1 cellular context compared by ENCODE assay signal in genomic region chr10:60989400-60989876, GRCh38.
A peak's percentile ranks its signal among the peaks of the same experiment; 100 is the strongest.
TF ChIP-seq lines count a peak whose summit lies in the region.

No MANE protein-coding gene starts in this region.

TF ChIP-seq in HEK293, 187 proteins besides CTCF, POLR2A, EP300 and RAD21 (continued from another document and continues in another):
- TF ChIP-seq PRDM4 (tag by site-specific recombination; IDR thresholded peaks at IDR 0.05): 0 out of 2 replicates have a peak, but pooled peaks have one; percentile 34
- no peak for TF ChIP-seq ZNF266 (tag by site-specific recombination; IDR thresholded peaks at IDR 0.05; ENCODE audit: low read depth)
- TF ChIP-seq SCRT2 (tag by site-specific recombination; IDR thresholded peaks at IDR 0.05): peak; percentile 92
- TF ChIP-seq GLIS1 (tag by site-specific recombination; IDR thresholded peaks at IDR 0.05): 0 out of 2 replicates have a peak, but pooled peaks have one; percentile 21
- TF ChIP-seq ZNF529 (tag by site-specific recombination; IDR thresholded peaks at IDR 0.05; ENCODE audit: insufficient replicate concordance): no peak
- TF ChIP-seq SCRT1 (tag by site-specific recombination; IDR thresholded peaks at IDR 0.05; ENCODE audit: borderline replicate concordance): peak; percentile 88
- TF ChIP-seq ATF2 (tag by site-specific recombination; IDR thresholded peaks at IDR 0.05; ENCODE audit: low read depth): no peak
- no peak for TF ChIP-seq ZNF423 (tag by site-specific recombination; IDR thresholded peaks at IDR 0.05)
- TF ChIP-seq FEZF1 (tag by site-specific recombination; IDR thresholded peaks at IDR 0.05): peak; percentile 83
- no peak for TF ChIP-seq ZBTB11 (tag by site-specific recombination; conservative IDR thresholded peaks at IDR 0.05; ENCODE audit: low read depth)
- TF ChIP-seq ZNF513 (tag by site-specific recombination; IDR thresholded peaks at IDR 0.05): peak; percentile 31; the same call in 1 of the 2 replicates
- TF ChIP-seq ZNF211 (tag by site-specific recombination; IDR thresholded peaks at IDR 0.05; ENCODE audit: low read depth): no peak
- peak; percentile 74; the same call in 1 of the 2 replicates for TF ChIP-seq ZNF24 (tag by site-specific recombination; IDR thresholded peaks at IDR 0.05)
- peak; percentile 43; the same call in 1 of the 2 replicates for TF ChIP-seq ZBTB21 (tag by site-specific recombination; IDR thresholded peaks at IDR 0.05)
- TF ChIP-seq ZNF623 (tag by site-specific recombination; IDR thresholded peaks at IDR 0.05): no peak
- peak; percentile 84 for TF ChIP-seq KLF8 (tag by site-specific recombination; IDR thresholded peaks at IDR 0.05)
- no peak for TF ChIP-seq ZNF341 (tag by site-specific recombination; IDR thresholded peaks at IDR 0.05; ENCODE audit: low read depth)
- TF ChIP-seq BCL11A (tag by site-specific recombination; IDR thresholded peaks at IDR 0.05; ENCODE audit: low read depth): peak; percentile 56; the same call in 1 of the 2 replicates
- TF ChIP-seq ZNF792 (tag by site-specific recombination; IDR thresholded peaks at IDR 0.05): no peak
- TF ChIP-seq OVOL3 (tag by site-specific recombination; IDR thresholded peaks at IDR 0.05): peak; percentile 77; the same call in 1 of the 2 replicates
- no peak for TF ChIP-seq ZNF560 (tag by site-specific recombination; IDR thresholded peaks at IDR 0.05; ENCODE audit: borderline replicate concordance)
- TF ChIP-seq ZEB2 (tag by site-specific recombination; IDR thresholded peaks at IDR 0.05): peak; percentile 69
- TF ChIP-seq ZNF302 (tag by site-specific recombination; IDR thresholded peaks at IDR 0.05; ENCODE audit: low read depth): no peak
- TF ChIP-seq HOXC10 (CRISPR knock-in tag; IDR thresholded peaks at IDR 0.05): no peak
- no peak for TF ChIP-seq ZNF169 (tag by site-specific recombination; IDR thresholded peaks at IDR 0.05)
- TF ChIP-seq ZNF843 (tag by site-specific recombination; IDR thresholded peaks at IDR 0.05): peak; percentile 95
- peak; percentile 64; the same call in 1 of the 2 replicates for TF ChIP-seq GLI2 (tag by site-specific recombination; IDR thresholded peaks at IDR 0.05; ENCODE audit: borderline replicate concordance, low read depth)
- TF ChIP-seq ZNF138 (tag by site-specific recombination; IDR thresholded peaks at IDR 0.05; ENCODE audit: borderline replicate concordance): no peak
- no peak for TF ChIP-seq ZBTB26 (tag by site-specific recombination; optimal IDR thresholded peaks at IDR 0.05)
- TF ChIP-seq ZBTB10 (tag by site-specific recombination; IDR thresholded peaks at IDR 0.05): no peak
- TF ChIP-seq ZNF654 (tag by site-specific recombination; IDR thresholded peaks at IDR 0.05; ENCODE audit: low read depth): 0 out of 2 replicates have a peak, but pooled peaks have one; percentile 7
- TF ChIP-seq ZNF221 (tag by site-specific recombination; IDR thresholded peaks at IDR 0.05; ENCODE audit: borderline replicate concordance): no peak
- TF ChIP-seq INSM2 (tag by site-specific recombination; IDR thresholded peaks at IDR 0.05): peak; percentile 82
- TF ChIP-seq ZNF555 (tag by site-specific recombination; conservative IDR thresholded peaks at IDR 0.05): no peak
- no peak for TF ChIP-seq ZNF174 (tag by site-specific recombination; IDR thresholded peaks at IDR 0.05)
- TF ChIP-seq ZSCAN16 (tag by site-specific recombination; IDR thresholded peaks at IDR 0.05): no peak; the same call in 1 of the 2 replicates
- peak; percentile 63 for TF ChIP-seq ZNF600 (tag by site-specific recombination; IDR thresholded peaks at IDR 0.05)
- peak; percentile 91 for TF ChIP-seq ZNF629 (tag by site-specific recombination; IDR thresholded peaks at IDR 0.05)
- TF ChIP-seq KLF9 (tag by site-specific recombination; IDR thresholded peaks at IDR 0.05; ENCODE audit: low read depth): no peak
- peak; percentile 38; the same call in 1 of the 2 replicates for TF ChIP-seq ZIC2 (tag by site-specific recombination; IDR thresholded peaks at IDR 0.05)
- no peak for TF ChIP-seq ZNF707 (tag by site-specific recombination; IDR thresholded peaks at IDR 0.05)
- no peak for TF ChIP-seq ZBTB6 (tag by site-specific recombination; IDR thresholded peaks at IDR 0.05)
- TF ChIP-seq ZNF362 (tag by site-specific recombination; IDR thresholded peaks at IDR 0.05): no peak
- peak; percentile 73 for TF ChIP-seq IKZF3 (tag by site-specific recombination; IDR thresholded peaks at IDR 0.05)
- peak; percentile 73 for TF ChIP-seq ZBTB17 (tag by site-specific recombination; IDR thresholded peaks at IDR 0.05)
